ENCODE assay signal across 12 cellular contexts in genomic region chr14:82009076-82009475, GRCh38.
DNase-seq lines count a peak whose midpoint lies in the region; TF ChIP-seq lines count a peak whose summit lies in the region.
"Had no signal": no experiment of that assay in that cellular context is flagged by ENCODE, and none has a peak within 500 bp of the region (broad histone marks: within the 10 kb centered on the region; RNA-seq: fewer than 3 reads in every experiment).

No MANE protein-coding gene starts in this region.

- H3K79me2 ChIP-seq in H9 (ENCODE audit: insufficient read depth, low read length), result no peaks in the 10 kb centered on the region

- WGBS in H9 (ENCODE audit: extremely low coverage, insufficient read length, low lambda C conversion rate), result no CpG with 5 or more reads among the region's 3 CpGs

- H2BK20ac ChIP-seq in H9 (ENCODE audit: low read depth, low read length, poor library complexity, severe bottlenecking), result no peak overlapping the region

- no peak overlapping the region for H3K4ac ChIP-seq in H9 (ENCODE audit: low read depth, low read length)

- no peak overlapping the region for H2BK120ac ChIP-seq in H9 (ENCODE audit: low read depth, low read length, poor library complexity, severe bottlenecking)

- H2BK12ac ChIP-seq in H9 (ENCODE audit: insufficient read length, low read depth, low read length), result no peak overlapping the region

- no peak overlapping the region for H4K91ac ChIP-seq in H9 (ENCODE audit: insufficient read length, low read depth, low read length)

- no peak overlapping the region for H3T11ph ChIP-seq in H9 (ENCODE audit: low read length)

- H3K9ac ChIP-seq in H9 (ENCODE audit: extremely low read depth, insufficient read length, low read length), result no peak overlapping the region

- H3K56ac ChIP-seq in H9 (ENCODE audit: insufficient read length, low read depth, low read length), result no peak overlapping the region

- TF ChIP-seq CTCF in GM10266 (IDR thresholded peaks at IDR 0.05; ENCODE audit: control insufficient read depth, insufficient read depth, low read depth, missing control alignments) (peak; percentile 20), H9 (conservative IDR thresholded peaks at IDR 0.05) (peak; percentile 80)

- no peak overlapping the region for H3K4me3 Mint-ChIP-seq in H9
- H3K4me3 Mint-ChIP-seq: activated B cell treated with CpG ODN at 0.5 μM for 24 hours had no signal

- H3K4me1 Mint-ChIP-seq in H9, result no peaks in the 10 kb centered on the region
- H3K4me1 Mint-ChIP-seq: activated B cell treated with CpG ODN at 0.5 μM for 24 hours had no signal

- no peak overlapping the region for H3K27ac ChIP-seq in H9 (ENCODE audit: insufficient read length, low read depth, low read length)
- H3K27ac ChIP-seq: heart left ventricle, RWPE1 had no signal

- H3K9me3 ChIP-seq in H9 (ENCODE audit: control insufficient read depth, low read depth, low read length), result no peaks in the 10 kb centered on the region

- H3K4me2 ChIP-seq in H9 (ENCODE audit: insufficient read depth, insufficient read length, low read length), result no peak overlapping the region

- no peak overlapping the region for H4K8ac ChIP-seq in H9 (replicated peaks; ENCODE audit: insufficient read length, low read depth, low read length)

- H3K23ac ChIP-seq in H9 (ENCODE audit: insufficient read length, low read depth, low read length), result no peak overlapping the region

- no peaks in the 10 kb centered on the region for H3K23me2 ChIP-seq in H9 (ENCODE audit: insufficient read length, low read depth, low read length, poor library complexity, severe bottlenecking)

- peaks cover 0 to 2% (median 0%) of the 10 kb centered on the region in 3 experiments; a peak in 3 of 7 replicates for H3K36me3 Mint-ChIP-seq in H9 (ENCODE audit: insufficient read depth in 1 of 3, low read depth in 3 of 3)

- no peak overlapping the region for H3K18ac ChIP-seq in H9 (ENCODE audit: insufficient read length, low read depth, low read length)

- no peak overlapping the region for H2BK15ac ChIP-seq in H9 (ENCODE audit: low read depth, low read length)

- H3K9me3 Mint-ChIP-seq in H9, result peaks cover 4 to 12% of the 10 kb centered on the region in 2 experiments; a peak in 1 of 5 replicates

- H3K4me1 ChIP-seq in H9 (ENCODE audit: insufficient read depth, low read length), result no peaks in the 10 kb centered on the region
- H3K4me1 ChIP-seq: heart left ventricle had no signal

- no peak overlapping the region for H2AFZ ChIP-seq in H9 (ENCODE audit: low read length)

- no peak for DNase-seq in GM10266 (ENCODE audit: extremely low spot score)
- DNase-seq in H9, result no peak
- peak; percentile 21 for DNase-seq in OCI-M1 (lab: John Stamatoyannopoulos, UW)
- peak; percentile 35 for DNase-seq in iPS-NIHi7 (ENCODE audit: extremely low spot score)
- no peak for DNase-seq in AML-193 (lab: John Stamatoyannopoulos, UW)
- DNase-seq in activated CD8-positive, alpha-beta memory T cell treated with anti-CD3 and anti-CD28 coated beads, Interleukin-2, amount 50 U/mL, for 48 hours, result no peak
- DNase-seq in NOMO-1 (lab: John Stamatoyannopoulos, UW; ENCODE audit: unreplicated experiment in 2 of 2), result no peak
- DNase-seq: activated B cell treated with CpG ODN at 0.5 μM for 24 hours; Calu3; effector CD4-positive, alpha-beta T cell; heart left ventricle had no signal

- no peak overlapping the region for H2BK5ac ChIP-seq in H9 (ENCODE audit: insufficient read length, low read length)

- no peaks in the 10 kb centered on the region for H3K27me3 ChIP-seq in H9 (ENCODE audit: insufficient read depth, low read length)
- H3K27me3 ChIP-seq: heart left ventricle had no signal

- no peak overlapping the region for H2AK5ac ChIP-seq in H9 (ENCODE audit: insufficient read length, low read length)

- H3K79me1 ChIP-seq in H9 (ENCODE audit: insufficient read depth, low read depth, low read length, poor library complexity, severe bottlenecking), result no peaks in the 10 kb centered on the region

- H3K14ac ChIP-seq in H9 (ENCODE audit: insufficient read depth, low read length), result no peak overlapping the region

- no peak overlapping the region for H4K5ac ChIP-seq in H9 (ENCODE audit: insufficient read length, low read depth, low read length)

- H3K27ac Mint-ChIP-seq in H9, result no peak overlapping the region
- H3K27ac Mint-ChIP-seq: activated B cell treated with CpG ODN at 0.5 μM for 24 hours had no signal

- H4K20me1 ChIP-seq in H9 (ENCODE audit: control insufficient read depth, insufficient read depth, insufficient read length), result no peaks in the 10 kb centered on the region

- H3K27me3 Mint-ChIP-seq in H9 (ENCODE audit: low read depth), result no peaks in the 10 kb centered on the region
- H3K27me3 Mint-ChIP-seq: activated B cell treated with CpG ODN at 0.5 μM for 24 hours had no signal

Comparison
In these comparisons a context has a peak if more than half of its experiments do, and no peak if none do; other contexts are left out.
1. DNase-seq: peak in OCI-M1 (single experiment) and iPS-NIHi7 (single experiment); none in GM10266 (single experiment), H9 (single experiment), AML-193 (0 of 2), activated CD8-positive, alpha-beta memory T cell treated with anti-CD3 and anti-CD28 coated beads, Interleukin-2, amount 50 U/mL, for 48 hours (single experiment) and NOMO-1 (0 of 2).